ENCODE assay signal across 1 cellular context in the genomic region with DNA sequence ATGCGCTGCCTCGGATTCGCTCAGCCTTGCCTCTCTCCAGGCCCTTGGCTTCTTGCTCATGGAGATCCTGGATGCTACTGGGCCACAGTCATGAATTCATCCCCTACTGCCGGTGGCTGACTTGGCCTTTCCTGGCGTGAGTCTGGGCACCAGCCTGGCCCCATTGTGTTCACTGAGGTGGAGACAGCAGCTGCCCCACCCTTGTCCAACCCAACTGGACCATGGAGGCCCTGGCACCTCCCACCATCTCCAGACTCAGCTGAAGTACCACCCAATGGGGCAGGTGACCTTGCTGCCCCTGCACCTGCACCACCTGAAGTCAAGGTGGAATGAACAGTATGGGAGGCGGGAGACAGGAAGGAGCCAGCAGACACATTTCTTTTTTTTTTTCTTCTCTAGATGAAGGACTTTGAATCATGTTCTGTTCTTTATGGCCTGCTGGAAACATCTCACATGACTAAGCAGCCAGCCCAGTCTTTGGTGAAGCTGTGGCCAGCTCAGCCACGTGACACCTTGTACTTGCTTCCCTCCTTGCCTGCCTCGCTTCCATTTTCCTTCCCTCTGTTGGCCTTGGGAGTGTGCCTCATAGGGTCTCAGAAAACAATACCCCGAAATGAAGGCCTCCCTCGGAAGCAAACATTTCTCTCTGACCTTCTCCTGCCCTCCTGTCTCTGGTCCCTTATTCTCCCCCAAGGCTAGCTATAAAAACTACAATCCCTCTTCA.
TF ChIP-seq lines count a peak whose summit lies in the region.

No MANE protein-coding gene starts in this region.

TF ChIP-seq in K562, 482 proteins besides CTCF, POLR2A, EP300 and RAD21 (continued from another document and continues in another):
- TF ChIP-seq, protein P1, sequence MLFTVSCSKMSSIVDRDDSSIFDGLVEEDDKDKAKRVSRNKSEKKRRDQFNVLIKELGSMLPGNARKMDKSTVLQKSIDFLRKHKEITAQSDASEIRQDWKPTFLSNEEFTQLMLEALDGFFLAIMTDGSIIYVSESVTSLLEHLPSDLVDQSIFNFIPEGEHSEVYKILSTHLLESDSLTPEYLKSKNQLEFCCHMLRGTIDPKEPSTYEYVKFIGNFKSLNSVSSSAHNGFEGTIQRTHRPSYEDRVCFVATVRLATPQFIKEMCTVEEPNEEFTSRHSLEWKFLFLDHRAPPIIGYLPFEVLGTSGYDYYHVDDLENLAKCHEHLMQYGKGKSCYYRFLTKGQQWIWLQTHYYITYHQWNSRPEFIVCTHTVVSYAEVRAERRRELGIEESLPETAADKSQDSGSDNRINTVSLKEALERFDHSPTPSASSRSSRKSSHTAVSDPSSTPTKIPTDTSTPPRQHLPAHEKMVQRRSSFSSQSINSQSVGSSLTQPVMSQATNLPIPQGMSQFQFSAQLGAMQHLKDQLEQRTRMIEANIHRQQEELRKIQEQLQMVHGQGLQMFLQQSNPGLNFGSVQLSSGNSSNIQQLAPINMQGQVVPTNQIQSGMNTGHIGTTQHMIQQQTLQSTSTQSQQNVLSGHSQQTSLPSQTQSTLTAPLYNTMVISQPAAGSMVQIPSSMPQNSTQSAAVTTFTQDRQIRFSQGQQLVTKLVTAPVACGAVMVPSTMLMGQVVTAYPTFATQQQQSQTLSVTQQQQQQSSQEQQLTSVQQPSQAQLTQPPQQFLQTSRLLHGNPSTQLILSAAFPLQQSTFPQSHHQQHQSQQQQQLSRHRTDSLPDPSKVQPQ (CRISPR knock-in tag; IDR thresholded peaks at IDR 0.05; ENCODE audit: borderline replicate concordance) = peak; percentile 74; the same call in 1 of the 2 replicates
- no peak for TF ChIP-seq SREBF2 (CRISPR knock-in tag; IDR thresholded peaks at IDR 0.05)
- no peak for TF ChIP-seq ZNF347 (CRISPR knock-in tag; IDR thresholded peaks at IDR 0.05; ENCODE audit: low read depth)
- 0 out of 2 replicates have a peak, but pooled peaks have one; percentile 64 for TF ChIP-seq PHTF2 (CRISPR knock-in tag; IDR thresholded peaks at IDR 0.05)
- TF ChIP-seq NFYB (IDR thresholded peaks at IDR 0.05; ENCODE audit: extremely low read depth, insufficient read length) = no peak
- TF ChIP-seq, protein P2, sequence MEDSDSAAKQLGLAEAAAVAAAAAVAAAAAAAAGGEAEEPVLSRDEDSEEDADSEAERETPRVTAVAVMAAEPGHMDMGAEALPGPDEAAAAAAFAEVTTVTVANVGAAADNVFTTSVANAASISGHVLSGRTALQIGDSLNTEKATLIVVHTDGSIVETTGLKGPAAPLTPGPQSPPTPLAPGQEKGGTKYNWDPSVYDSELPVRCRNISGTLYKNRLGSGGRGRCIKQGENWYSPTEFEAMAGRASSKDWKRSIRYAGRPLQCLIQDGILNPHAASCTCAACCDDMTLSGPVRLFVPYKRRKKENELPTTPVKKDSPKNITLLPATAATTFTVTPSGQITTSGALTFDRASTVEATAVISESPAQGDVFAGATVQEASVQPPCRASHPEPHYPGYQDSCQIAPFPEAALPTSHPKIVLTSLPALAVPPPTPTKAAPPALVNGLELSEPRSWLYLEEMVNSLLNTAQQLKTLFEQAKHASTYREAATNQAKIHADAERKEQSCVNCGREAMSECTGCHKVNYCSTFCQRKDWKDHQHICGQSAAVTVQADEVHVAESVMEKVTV (CRISPR knock-in tag; IDR thresholded peaks at IDR 0.05) = 0 out of 2 replicates have a peak, but pooled peaks have one; percentile 11
- TF ChIP-seq, protein P3, sequence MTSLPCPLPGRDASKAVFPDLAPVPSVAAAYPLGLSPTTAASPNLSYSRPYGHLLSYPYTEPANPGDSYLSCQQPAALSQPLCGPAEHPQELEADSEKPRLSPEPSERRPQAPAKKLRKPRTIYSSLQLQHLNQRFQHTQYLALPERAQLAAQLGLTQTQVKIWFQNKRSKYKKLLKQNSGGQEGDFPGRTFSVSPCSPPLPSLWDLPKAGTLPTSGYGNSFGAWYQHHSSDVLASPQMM (CRISPR knock-in tag; IDR thresholded peaks at IDR 0.05) = no peak
- peak; percentile 94 for TF ChIP-seq DMBX1 (CRISPR knock-in tag; IDR thresholded peaks at IDR 0.05; ENCODE audit: borderline replicate concordance)
- peak; percentile 93 for TF ChIP-seq ELF4 (CRISPR knock-in tag; IDR thresholded peaks at IDR 0.05)
- no peak for TF ChIP-seq TFAM (CRISPR knock-in tag; conservative IDR thresholded peaks at IDR 0.05)
- no peak for TF ChIP-seq CHD4 (IDR thresholded peaks at IDR 0.05; ENCODE audit: insufficient read depth, insufficient replicate concordance, low read depth, low read length, poor library complexity, severe bottlenecking)
- no peak for TF ChIP-seq PHF8 (IDR thresholded peaks at IDR 0.05; ENCODE audit: borderline replicate concordance, low read length)
- TF ChIP-seq EWSR1 (IDR thresholded peaks at IDR 0.05; ENCODE audit: borderline replicate concordance, low read depth, partially characterized antibody) = no peak
- TF ChIP-seq ZNF354B (CRISPR knock-in tag; IDR thresholded peaks at IDR 0.05) = peak; percentile 53; the same call in 1 of the 2 replicates
- TF ChIP-seq HDAC6 (IDR thresholded peaks at IDR 0.05; ENCODE audit: low read depth, low read length) = no peak
- TF ChIP-seq XRCC5 (IDR thresholded peaks at IDR 0.05; ENCODE audit: low read depth, low read length) = no peak
- TF ChIP-seq, protein P4, sequence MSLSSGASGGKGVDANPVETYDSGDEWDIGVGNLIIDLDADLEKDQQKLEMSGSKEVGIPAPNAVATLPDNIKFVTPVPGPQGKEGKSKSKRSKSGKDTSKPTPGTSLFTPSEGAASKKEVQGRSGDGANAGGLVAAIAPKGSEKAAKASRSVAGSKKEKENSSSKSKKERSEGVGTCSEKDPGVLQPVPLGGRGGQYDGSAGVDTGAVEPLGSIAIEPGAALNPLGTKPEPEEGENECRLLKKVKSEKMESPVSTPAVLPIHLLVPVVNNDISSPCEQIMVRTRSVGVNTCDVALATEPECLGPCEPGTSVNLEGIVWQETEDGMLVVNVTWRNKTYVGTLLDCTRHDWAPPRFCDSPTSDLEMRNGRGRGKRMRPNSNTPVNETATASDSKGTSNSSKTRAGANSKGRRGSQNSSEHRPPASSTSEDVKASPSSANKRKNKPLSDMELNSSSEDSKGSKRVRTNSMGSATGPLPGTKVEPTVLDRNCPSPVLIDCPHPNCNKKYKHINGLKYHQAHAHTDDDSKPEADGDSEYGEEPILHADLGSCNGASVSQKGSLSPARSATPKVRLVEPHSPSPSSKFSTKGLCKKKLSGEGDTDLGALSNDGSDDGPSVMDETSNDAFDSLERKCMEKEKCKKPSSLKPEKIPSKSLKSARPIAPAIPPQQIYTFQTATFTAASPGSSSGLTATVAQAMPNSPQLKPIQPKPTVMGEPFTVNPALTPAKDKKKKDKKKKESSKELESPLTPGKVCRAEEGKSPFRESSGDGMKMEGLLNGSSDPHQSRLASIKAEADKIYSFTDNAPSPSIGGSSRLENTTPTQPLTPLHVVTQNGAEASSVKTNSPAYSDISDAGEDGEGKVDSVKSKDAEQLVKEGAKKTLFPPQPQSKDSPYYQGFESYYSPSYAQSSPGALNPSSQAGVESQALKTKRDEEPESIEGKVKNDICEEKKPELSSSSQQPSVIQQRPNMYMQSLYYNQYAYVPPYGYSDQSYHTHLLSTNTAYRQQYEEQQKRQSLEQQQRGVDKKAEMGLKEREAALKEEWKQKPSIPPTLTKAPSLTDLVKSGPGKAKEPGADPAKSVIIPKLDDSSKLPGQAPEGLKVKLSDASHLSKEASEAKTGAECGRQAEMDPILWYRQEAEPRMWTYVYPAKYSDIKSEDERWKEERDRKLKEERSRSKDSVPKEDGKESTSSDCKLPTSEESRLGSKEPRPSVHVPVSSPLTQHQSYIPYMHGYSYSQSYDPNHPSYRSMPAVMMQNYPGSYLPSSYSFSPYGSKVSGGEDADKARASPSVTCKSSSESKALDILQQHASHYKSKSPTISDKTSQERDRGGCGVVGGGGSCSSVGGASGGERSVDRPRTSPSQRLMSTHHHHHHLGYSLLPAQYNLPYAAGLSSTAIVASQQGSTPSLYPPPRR (CRISPR knock-in tag; IDR thresholded peaks at IDR 0.05; ENCODE audit: borderline replicate concordance) = no peak
- no peak for TF ChIP-seq ZFX (CRISPR knock-in tag; IDR thresholded peaks at IDR 0.05)
- TF ChIP-seq HNRNPH1 (optimal IDR thresholded peaks at IDR 0.05; ENCODE audit: low read depth, low read length) = no peak
- TF ChIP-seq, protein P5, sequence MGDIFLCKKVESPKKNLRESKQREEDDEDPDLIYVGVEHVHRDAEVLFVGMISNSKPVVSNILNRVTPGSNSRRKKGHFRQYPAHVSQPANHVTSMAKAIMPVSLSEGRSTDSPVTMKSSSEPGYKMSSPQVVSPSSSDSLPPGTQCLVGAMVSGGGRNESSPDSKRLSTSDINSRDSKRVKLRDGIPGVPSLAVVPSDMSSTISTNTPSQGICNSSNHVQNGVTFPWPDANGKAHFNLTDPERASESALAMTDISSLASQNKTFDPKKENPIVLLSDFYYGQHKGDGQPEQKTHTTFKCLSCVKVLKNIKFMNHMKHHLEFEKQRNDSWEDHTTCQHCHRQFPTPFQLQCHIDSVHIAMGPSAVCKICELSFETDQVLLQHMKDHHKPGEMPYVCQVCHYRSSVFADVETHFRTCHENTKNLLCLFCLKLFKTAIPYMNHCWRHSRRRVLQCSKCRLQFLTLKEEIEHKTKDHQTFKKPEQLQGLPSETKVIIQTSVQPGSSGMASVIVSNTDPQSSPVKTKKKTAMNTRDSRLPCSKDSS (IDR thresholded peaks at IDR 0.05; ENCODE audit: low read depth, partially characterized antibody) = no peak
- TF ChIP-seq, protein P6, sequence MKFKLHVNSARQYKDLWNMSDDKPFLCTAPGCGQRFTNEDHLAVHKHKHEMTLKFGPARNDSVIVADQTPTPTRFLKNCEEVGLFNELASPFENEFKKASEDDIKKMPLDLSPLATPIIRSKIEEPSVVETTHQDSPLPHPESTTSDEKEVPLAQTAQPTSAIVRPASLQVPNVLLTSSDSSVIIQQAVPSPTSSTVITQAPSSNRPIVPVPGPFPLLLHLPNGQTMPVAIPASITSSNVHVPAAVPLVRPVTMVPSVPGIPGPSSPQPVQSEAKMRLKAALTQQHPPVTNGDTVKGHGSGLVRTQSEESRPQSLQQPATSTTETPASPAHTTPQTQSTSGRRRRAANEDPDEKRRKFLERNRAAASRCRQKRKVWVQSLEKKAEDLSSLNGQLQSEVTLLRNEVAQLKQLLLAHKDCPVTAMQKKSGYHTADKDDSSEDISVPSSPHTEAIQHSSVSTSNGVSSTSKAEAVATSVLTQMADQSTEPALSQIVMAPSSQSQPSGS (CRISPR knock-in tag; IDR thresholded peaks at IDR 0.05) = no peak
- no peak for TF ChIP-seq RBM34 (IDR thresholded peaks at IDR 0.05; ENCODE audit: borderline replicate concordance, insufficient read depth, low read length)
- TF ChIP-seq, protein P7, sequence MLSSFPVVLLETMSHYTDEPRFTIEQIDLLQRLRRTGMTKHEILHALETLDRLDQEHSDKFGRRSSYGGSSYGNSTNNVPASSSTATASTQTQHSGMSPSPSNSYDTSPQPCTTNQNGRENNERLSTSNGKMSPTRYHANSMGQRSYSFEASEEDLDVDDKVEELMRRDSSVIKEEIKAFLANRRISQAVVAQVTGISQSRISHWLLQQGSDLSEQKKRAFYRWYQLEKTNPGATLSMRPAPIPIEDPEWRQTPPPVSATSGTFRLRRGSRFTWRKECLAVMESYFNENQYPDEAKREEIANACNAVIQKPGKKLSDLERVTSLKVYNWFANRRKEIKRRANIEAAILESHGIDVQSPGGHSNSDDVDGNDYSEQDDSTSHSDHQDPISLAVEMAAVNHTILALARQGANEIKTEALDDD (IDR thresholded peaks at IDR 0.05) = no peak
- TF ChIP-seq, protein P8, sequence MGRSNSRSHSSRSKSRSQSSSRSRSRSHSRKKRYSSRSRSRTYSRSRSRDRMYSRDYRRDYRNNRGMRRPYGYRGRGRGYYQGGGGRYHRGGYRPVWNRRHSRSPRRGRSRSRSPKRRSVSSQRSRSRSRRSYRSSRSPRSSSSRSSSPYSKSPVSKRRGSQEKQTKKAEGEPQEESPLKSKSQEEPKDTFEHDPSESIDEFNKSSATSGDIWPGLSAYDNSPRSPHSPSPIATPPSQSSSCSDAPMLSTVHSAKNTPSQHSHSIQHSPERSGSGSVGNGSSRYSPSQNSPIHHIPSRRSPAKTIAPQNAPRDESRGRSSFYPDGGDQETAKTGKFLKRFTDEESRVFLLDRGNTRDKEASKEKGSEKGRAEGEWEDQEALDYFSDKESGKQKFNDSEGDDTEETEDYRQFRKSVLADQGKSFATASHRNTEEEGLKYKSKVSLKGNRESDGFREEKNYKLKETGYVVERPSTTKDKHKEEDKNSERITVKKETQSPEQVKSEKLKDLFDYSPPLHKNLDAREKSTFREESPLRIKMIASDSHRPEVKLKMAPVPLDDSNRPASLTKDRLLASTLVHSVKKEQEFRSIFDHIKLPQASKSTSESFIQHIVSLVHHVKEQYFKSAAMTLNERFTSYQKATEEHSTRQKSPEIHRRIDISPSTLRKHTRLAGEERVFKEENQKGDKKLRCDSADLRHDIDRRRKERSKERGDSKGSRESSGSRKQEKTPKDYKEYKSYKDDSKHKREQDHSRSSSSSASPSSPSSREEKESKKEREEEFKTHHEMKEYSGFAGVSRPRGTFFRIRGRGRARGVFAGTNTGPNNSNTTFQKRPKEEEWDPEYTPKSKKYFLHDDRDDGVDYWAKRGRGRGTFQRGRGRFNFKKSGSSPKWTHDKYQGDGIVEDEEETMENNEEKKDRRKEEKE (IDR thresholded peaks at IDR 0.05; ENCODE audit: borderline replicate concordance in 1 of 2, control insufficient read depth in 1 of 2, low read depth in 2 of 2, low read length in 1 of 2) = no peak
- TF ChIP-seq HCFC1 (IDR thresholded peaks at IDR 0.05; ENCODE audit: low read depth, low read length) = no peak
- TF ChIP-seq, protein P9, sequence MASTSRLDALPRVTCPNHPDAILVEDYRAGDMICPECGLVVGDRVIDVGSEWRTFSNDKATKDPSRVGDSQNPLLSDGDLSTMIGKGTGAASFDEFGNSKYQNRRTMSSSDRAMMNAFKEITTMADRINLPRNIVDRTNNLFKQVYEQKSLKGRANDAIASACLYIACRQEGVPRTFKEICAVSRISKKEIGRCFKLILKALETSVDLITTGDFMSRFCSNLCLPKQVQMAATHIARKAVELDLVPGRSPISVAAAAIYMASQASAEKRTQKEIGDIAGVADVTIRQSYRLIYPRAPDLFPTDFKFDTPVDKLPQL (IDR thresholded peaks at IDR 0.05; ENCODE audit: extremely low read depth, insufficient read length) = no peak
- no peak for TF ChIP-seq MEIS2 (IDR thresholded peaks at IDR 0.05; ENCODE audit: partially characterized antibody)
- TF ChIP-seq, protein P10, sequence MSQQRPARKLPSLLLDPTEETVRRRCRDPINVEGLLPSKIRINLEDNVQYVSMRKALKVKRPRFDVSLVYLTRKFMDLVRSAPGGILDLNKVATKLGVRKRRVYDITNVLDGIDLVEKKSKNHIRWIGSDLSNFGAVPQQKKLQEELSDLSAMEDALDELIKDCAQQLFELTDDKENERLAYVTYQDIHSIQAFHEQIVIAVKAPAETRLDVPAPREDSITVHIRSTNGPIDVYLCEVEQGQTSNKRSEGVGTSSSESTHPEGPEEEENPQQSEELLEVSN (IDR thresholded peaks at IDR 0.05; ENCODE audit: borderline replicate concordance in 1 of 2, extremely low read depth in 1 of 2, insufficient read depth in 1 of 2, insufficient read length in 1 of 2, low read depth in 1 of 2, low read length in 1 of 2, poor library complexity in 1 of 2, severe bottlenecking in 1 of 2) = peak; percentile 33 to 81
- no peak for TF ChIP-seq TCF7 (IDR thresholded peaks at IDR 0.05; ENCODE audit: borderline replicate concordance)
- TF ChIP-seq CREBBP (IDR thresholded peaks at IDR 0.05; ENCODE audit: low read depth, low read length) = no peak
- TF ChIP-seq DACH1 (IDR thresholded peaks at IDR 0.05; ENCODE audit: partially characterized antibody) = no peak
- TF ChIP-seq ZNF24 (IDR thresholded peaks at IDR 0.05) = no peak
- no peak for TF ChIP-seq PCBP1 (IDR thresholded peaks at IDR 0.05; ENCODE audit: low read depth, low read length, poor library complexity, severe bottlenecking)
- no peak for TF ChIP-seq NCOA2 (IDR thresholded peaks at IDR 0.05; ENCODE audit: partially characterized antibody in 2 of 2)
- no peak for TF ChIP-seq SNIP1 (IDR thresholded peaks at IDR 0.05; ENCODE audit: low read depth)
